Comparison of ENCODE assay signal across 13 cellular contexts in the genomic region with DNA sequence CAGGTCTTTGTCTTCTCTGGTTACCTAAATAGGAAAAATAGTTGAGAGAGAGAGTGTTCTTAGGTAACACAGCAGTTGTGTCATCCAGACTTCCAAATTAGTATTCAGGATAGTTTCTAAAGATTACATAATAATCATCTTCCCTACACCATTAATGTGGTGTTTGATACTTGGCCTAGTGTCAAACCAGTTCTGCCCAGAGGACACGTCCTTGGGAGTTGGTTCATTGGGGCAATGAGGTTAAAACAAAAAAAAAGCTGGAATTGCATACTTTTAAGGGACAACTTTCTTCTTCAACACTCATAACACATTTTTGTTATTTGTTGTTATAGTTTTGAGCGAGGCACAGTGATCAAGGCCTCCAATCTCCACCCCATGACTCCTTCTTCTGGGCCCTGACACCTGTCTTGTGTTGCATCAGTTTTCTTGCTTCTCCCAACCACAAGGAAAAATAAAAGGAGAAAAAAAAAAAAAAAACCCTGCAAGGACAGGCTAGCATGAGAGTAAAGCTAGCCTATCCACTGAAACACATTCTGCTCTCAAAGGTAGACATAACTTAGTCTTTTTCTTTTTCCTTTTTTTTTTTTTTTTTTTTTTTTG. TPM values are rescaled to one million over a fixed set of nuclear protein-coding genes. Genes with fewer than 3 reads are reported as not detected.
DNase-seq lines count a peak whose midpoint lies in the region; ATAC-seq and TF ChIP-seq lines count a peak whose summit lies in the region.
"Had no signal": no experiment of that assay in that cellular context is flagged by ENCODE, and none has a peak within 500 bp of the region (broad histone marks: within the 10 kb centered on the region; RNA-seq: fewer than 3 reads in every experiment).

No MANE protein-coding gene starts in this region.

- no peak overlapping the region for H4K5ac ChIP-seq in mesendoderm (ENCODE audit: low read length)

- no peak overlapping the region for H3K4ac ChIP-seq in mesendoderm (ENCODE audit: low read depth, low read length)

- H3K27me3 ChIP-seq in CD4-positive, CD25-positive, alpha-beta regulatory T cell (ENCODE audit: control insufficient read depth, insufficient read depth, low read length) = no peaks in the 10 kb centered on the region
- H3K27me3 ChIP-seq in RWPE2 (ENCODE audit: insufficient read depth, poor library complexity, severe bottlenecking) (no peaks in the 10 kb centered on the region), mesendoderm (ENCODE audit: insufficient read depth, low read length, poor library complexity) (no peaks in the 10 kb centered on the region)

- H3K23ac ChIP-seq in mesendoderm (ENCODE audit: low read length) = no peak overlapping the region

- H3K4me3 ChIP-seq in CD4-positive, CD25-positive, alpha-beta regulatory T cell (ENCODE audit: low read depth, low read length) = no peak overlapping the region
- H3K4me3 ChIP-seq in RWPE2 (ENCODE audit: severe bottlenecking) (no peak overlapping the region), mesendoderm (ENCODE audit: low read length) (no peak overlapping the region)

- no peak overlapping the region for H2BK15ac ChIP-seq in mesendoderm (replicated peaks; ENCODE audit: low read depth)

- H3K9me3 Mint-ChIP-seq in CD4-positive, CD25-positive, alpha-beta regulatory T cell = no peaks in the 10 kb centered on the region
- H3K9me3 Mint-ChIP-seq: activated B cell treated with CpG ODN at 0.5 μM for 24 hours had no signal

- no peak for ATAC-seq in CD4-positive, CD25-positive, alpha-beta regulatory T cell (ENCODE audit: low read depth in 2 of 2)
- ATAC-seq in RWPE2 (ENCODE audit: low read depth) (no peak), sciatic nerve (peak; percentile 3), HG03565 (IDR thresholded peaks at IDR 0.05; ENCODE audit: unreplicated experiment) (no peak), GM18867 (IDR thresholded peaks at IDR 0.05; ENCODE audit: unreplicated experiment) (no peak)

- H3K79me2 ChIP-seq in mesendoderm (ENCODE audit: control insufficient read depth, insufficient read depth, low read length) = no peaks in the 10 kb centered on the region

- no peak for DNase-seq in CD4-positive, CD25-positive, alpha-beta regulatory T cell
- DNase-seq in RWPE2 (ENCODE audit: low spot score) = no peak
- no peak for DNase-seq in epithelial cell of prostate (ENCODE audit: low read depth, low spot score)
- DNase-seq in sciatic nerve (ENCODE audit: low spot score) = no peak
- DNase-seq in mesendoderm = no peak
- no peak for DNase-seq in A172 (ENCODE audit: low spot score)
- DNase-seq: activated B cell treated with CpG ODN at 0.5 μM for 24 hours; effector CD8-positive, alpha-beta T cell; HCEC 1CT; NCI-H345; stimulated activated CD4-positive, alpha-beta T cell treated with anti-CD3 and anti-CD28 coated beads, Interleukin-15, amount 100 ng/mL, for 24 hours had no signal

- H4K8ac ChIP-seq in mesendoderm (ENCODE audit: low read depth, low read length) = no peak overlapping the region

- H3K9me3 ChIP-seq in CD4-positive, CD25-positive, alpha-beta regulatory T cell (ENCODE audit: control insufficient read depth in 2 of 2, low read length in 2 of 2) = no peaks in the 10 kb centered on the region
- no peaks in the 10 kb centered on the region for H3K9me3 ChIP-seq in RWPE2 (ENCODE audit: severe bottlenecking)

- intact Hi-C loops in sciatic nerve (cut with DNase I) = loop anchor here (10.0 kb wide), 1 partner anchor 236 kb away; a partner anchor contains a TSS

- TF ChIP-seq CTCF in RWPE2 (IDR thresholded peaks at IDR 0.05; ENCODE audit: poor library complexity, severe bottlenecking) = no peak

- H3K4me1 Mint-ChIP-seq in CD4-positive, CD25-positive, alpha-beta regulatory T cell = peaks cover 14 to 44% (median 33%) of the 10 kb centered on the region in 4 donors

- H3K18ac ChIP-seq in mesendoderm (ENCODE audit: low read length) = no peak overlapping the region

- H3K36me3 ChIP-seq in CD4-positive, CD25-positive, alpha-beta regulatory T cell (ENCODE audit: control insufficient read depth, insufficient read depth, low read length) = peaks cover 84% of the 10 kb centered on the region
- H3K36me3 ChIP-seq in RWPE2 (ENCODE audit: low read depth) (peaks cover 72% of the 10 kb centered on the region), mesendoderm (ENCODE audit: control insufficient read depth, insufficient read depth, low read length) (no peaks in the 10 kb centered on the region)

- H3K27ac ChIP-seq in CD4-positive, CD25-positive, alpha-beta regulatory T cell (ENCODE audit: insufficient read depth, low read length, poor library complexity, severe bottlenecking) = no peak overlapping the region
- peak overlapping the region; percentile 72 for H3K27ac ChIP-seq in RWPE2 (ENCODE audit: poor library complexity, severe bottlenecking)
- peak overlapping the region; percentile 92 for H3K27ac ChIP-seq in epithelial cell of prostate
- no peak overlapping the region for H3K27ac ChIP-seq in mesendoderm (ENCODE audit: low read depth, low read length)

- WGBS in mesendoderm (ENCODE audit: extremely low coverage, insufficient coverage, low lambda C conversion rate) = no CpG with 5 or more reads among the region's 2 CpGs

- no peak overlapping the region for H3K4me2 ChIP-seq in mesendoderm (ENCODE audit: low read length)

- no peaks in the 10 kb centered on the region for H3K27me3 Mint-ChIP-seq in CD4-positive, CD25-positive, alpha-beta regulatory T cell
- H3K27me3 Mint-ChIP-seq: activated B cell treated with CpG ODN at 0.5 μM for 24 hours had no signal

- no peaks in the 10 kb centered on the region for H3K79me1 ChIP-seq in mesendoderm (ENCODE audit: low read length)

- no peak overlapping the region for H2BK5ac ChIP-seq in mesendoderm (ENCODE audit: low read length)

- H2BK120ac ChIP-seq in mesendoderm (ENCODE audit: low read depth, low read length) = no peak overlapping the region

- no peak overlapping the region for H3K9ac ChIP-seq in mesendoderm (ENCODE audit: low read length)

- peak overlapping the region in 2 of 3 donors; percentile 88 to 92 for H3K27ac Mint-ChIP-seq in CD4-positive, CD25-positive, alpha-beta regulatory T cell
- H3K27ac Mint-ChIP-seq: activated B cell treated with CpG ODN at 0.5 μM for 24 hours had no signal

- no peak overlapping the region for H3K56ac ChIP-seq in mesendoderm (ENCODE audit: low read length)

- no peak overlapping the region for H2AK5ac ChIP-seq in mesendoderm (ENCODE audit: low read length)

- H3K36me3 Mint-ChIP-seq in CD4-positive, CD25-positive, alpha-beta regulatory T cell = peaks cover 46% of the 10 kb centered on the region

- H3K4me1 ChIP-seq in CD4-positive, CD25-positive, alpha-beta regulatory T cell (ENCODE audit: control insufficient read depth, insufficient read depth, low read length, poor library complexity, severe bottlenecking) = peaks cover 9% of the 10 kb centered on the region
- peaks cover 33% of the 10 kb centered on the region for H3K4me1 ChIP-seq in RWPE2 (ENCODE audit: insufficient read depth, poor library complexity, severe bottlenecking)
- H3K4me1 ChIP-seq in mesendoderm (ENCODE audit: control insufficient read depth, low read depth, low read length) = no peaks in the 10 kb centered on the region

- no peak overlapping the region for H3K4me3 Mint-ChIP-seq in CD4-positive, CD25-positive, alpha-beta regulatory T cell
- H3K4me3 Mint-ChIP-seq: activated B cell treated with CpG ODN at 0.5 μM for 24 hours had no signal

RNA-seq across cellular contexts. Expression of a gene that starts 28.8 kb away (rescaled TPM):
- total RNA-seq in CD4-positive, CD25-positive, alpha-beta regulatory T cell = 44.1 TPM
- polyA plus RNA-seq in CD4-positive, CD25-positive, alpha-beta regulatory T cell = 100 to 1,000 TPM in 3 of 4 donors, 10 to 100 TPM in 1; 94.5 to 122 (median 109) TPM
- 14.5 TPM for total RNA-seq in sciatic nerve
- polyA plus RNA-seq in mesendoderm (2013, experiment 1 of 2) = 7.1 TPM
- 7.3 TPM for polyA plus RNA-seq in mesendoderm (2013, experiment 2 of 2)
- total RNA-seq in A172 (2014; rRNA removed; shearing (Covaris generic)) = 33.1 and 43.8 TPM in 2 replicates

RNA-seq across cellular contexts. Expression of a gene that starts 33.8 kb away (rescaled TPM):
- total RNA-seq in CD4-positive, CD25-positive, alpha-beta regulatory T cell = 15.4 TPM
- polyA plus RNA-seq in CD4-positive, CD25-positive, alpha-beta regulatory T cell = under 1 TPM; 0.24 to 0.59 (median 0.38) TPM
- 166 TPM for total RNA-seq in sciatic nerve
- polyA plus RNA-seq in mesendoderm (2013, experiment 1 of 2) = 7.7 TPM
- polyA plus RNA-seq in mesendoderm (2013, experiment 2 of 2) = 7.8 TPM
- 1.7 and 2.0 TPM in 2 replicates for total RNA-seq in A172 (2014; rRNA removed; shearing (Covaris generic))

Comparison
In these comparisons a context has a peak if more than half of its experiments do, and no peak if none do; other contexts are left out.
1. H3K27ac ChIP-seq: peak in RWPE2 (single experiment) and epithelial cell of prostate (single experiment); none in CD4-positive, CD25-positive, alpha-beta regulatory T cell (single experiment) and mesendoderm (single experiment).
2. RNA of a gene that starts 33.8 kb away (total RNA-seq): 166 TPM in sciatic nerve (single experiment); 15.4 TPM in CD4-positive, CD25-positive, alpha-beta regulatory T cell (single experiment) and 1.7 to 2.0 TPM in A172; every median in the first group is over 10 times any median in the second.